15 cellular contexts compared by ENCODE assay signal in genomic region chr4:166045457-166045856, GRCh38.
DNase-seq lines count a peak whose midpoint lies in the region; ATAC-seq and TF ChIP-seq lines count a peak whose summit lies in the region.
"Had no signal": no experiment of that assay in that cellular context is flagged by ENCODE, and none has a peak within 500 bp of the region (broad histone marks: within the 10 kb centered on the region; RNA-seq: fewer than 3 reads in every experiment).

No MANE protein-coding gene starts in this region.

- no peak overlapping the region for H4K8ac ChIP-seq in trophoblast cell (ENCODE audit: low read depth, low read length)

- H3K79me1 ChIP-seq in trophoblast cell (ENCODE audit: low read length), result no peaks in the 10 kb centered on the region

- H3K27me3 ChIP-seq in KMS-11 (ENCODE audit: insufficient read depth, low read depth) (no peaks in the 10 kb centered on the region), trophoblast cell (ENCODE audit: insufficient read depth, low read length) (no peaks in the 10 kb centered on the region)
- H3K27me3 ChIP-seq: colonic mucosa, esophagus squamous epithelium had no signal

- peak overlapping the region; percentile 96 for H3K27ac ChIP-seq in KMS-11
- H3K27ac ChIP-seq in trophoblast cell (ENCODE audit: low read depth, low read length), result no peak overlapping the region
- H3K27ac ChIP-seq: colonic mucosa, esophagus squamous epithelium had no signal

- no peak overlapping the region for H3K4ac ChIP-seq in trophoblast cell (ENCODE audit: low read depth, low read length)

- H2BK5ac ChIP-seq in trophoblast cell (ENCODE audit: low read depth, low read length, poor library complexity), result no peak overlapping the region

- DNase-seq in activated naive CD4-positive, alpha-beta T cell treated with anti-CD3 and anti-CD28 coated beads, Interleukin-2, amount 50 U/mL, for 72 hours (ENCODE audit: low spot score in 2 of 2), result no peak
- DNase-seq in activated naive CD4-positive, alpha-beta T cell treated with anti-CD3 and anti-CD28 coated beads, Interleukin-2, amount 10 ng/mL, durations not matched to agents 7 days and 5 days, result no peak
- DNase-seq in putamen (ENCODE audit: low spot score), result peak; percentile 33
- no peak for DNase-seq in trophoblast cell
- no peak for DNase-seq in RKO (ENCODE audit: low spot score)
- DNase-seq in hepatic stellate cell (ENCODE audit: low spot score), result no peak
- DNase-seq: ACHN, colonic mucosa, esophagus squamous epithelium, NCI-H1417, NCI-H510A treated with DMSO at 0.1 percent for 48 hours, T1000 had no signal

- H3K27ac Mint-ChIP-seq in activated naive CD4-positive, alpha-beta T cell treated with anti-CD3 and anti-CD28 coated beads, Interleukin-2, amount 50 U/mL, for 72 hours, result no peak overlapping the region
- H3K27ac Mint-ChIP-seq in activated naive CD4-positive, alpha-beta T cell treated with anti-CD3 and anti-CD28 coated beads, Interleukin-2, amount 10 ng/mL, durations not matched to agents 7 days and 5 days, result no peak overlapping the region

- H4K91ac ChIP-seq in trophoblast cell (ENCODE audit: low read depth, low read length), result no peak overlapping the region

- H3K9ac ChIP-seq in KMS-11 (peak overlapping the region; percentile 85), trophoblast cell (ENCODE audit: low read length) (no peak overlapping the region)

- ATAC-seq in activated naive CD4-positive, alpha-beta T cell treated with anti-CD3 and anti-CD28 coated beads, Interleukin-2, amount 50 U/mL, for 72 hours, result peak; percentile 18 to 44
- ATAC-seq in GM21786 (IDR thresholded peaks at IDR 0.05; ENCODE audit: unreplicated experiment), result peak; percentile 65

- no peak overlapping the region for H3K4me3 Mint-ChIP-seq in activated naive CD4-positive, alpha-beta T cell treated with anti-CD3 and anti-CD28 coated beads, Interleukin-2, amount 10 ng/mL, durations not matched to agents 7 days and 5 days

- H3K9me3 ChIP-seq in trophoblast cell (ENCODE audit: insufficient read depth, low read depth, low read length), result no peaks in the 10 kb centered on the region
- H3K9me3 ChIP-seq: colonic mucosa, esophagus squamous epithelium had no signal

- H3K79me2 ChIP-seq in KMS-11 (ENCODE audit: insufficient read depth, low read depth), result peaks cover 40% of the 10 kb centered on the region
- H3K79me2 ChIP-seq in trophoblast cell (ENCODE audit: control insufficient read depth, insufficient read depth, low read length, poor library complexity), result no peaks in the 10 kb centered on the region

- no peak overlapping the region for H3K18ac ChIP-seq in trophoblast cell (ENCODE audit: low read length)

- H3K36me3 Mint-ChIP-seq in activated naive CD4-positive, alpha-beta T cell treated with anti-CD3 and anti-CD28 coated beads, Interleukin-2, amount 50 U/mL, for 72 hours, result no peaks in the 10 kb centered on the region
- H3K36me3 Mint-ChIP-seq in activated naive CD4-positive, alpha-beta T cell treated with anti-CD3 and anti-CD28 coated beads, Interleukin-2, amount 10 ng/mL, durations not matched to agents 7 days and 5 days, result no peaks in the 10 kb centered on the region

- H3K27me3 Mint-ChIP-seq in activated naive CD4-positive, alpha-beta T cell treated with anti-CD3 and anti-CD28 coated beads, Interleukin-2, amount 10 ng/mL, durations not matched to agents 7 days and 5 days, result no peaks in the 10 kb centered on the region

- H2AK5ac ChIP-seq in trophoblast cell (ENCODE audit: low read length), result no peak overlapping the region

- WGBS in trophoblast cell (ENCODE audit: extremely low coverage, insufficient coverage, insufficient read length), result no CpG with 5 or more reads among the region's 9 CpGs

- H3K14ac ChIP-seq in trophoblast cell (ENCODE audit: low read length), result no peak overlapping the region

- H2BK12ac ChIP-seq in trophoblast cell (ENCODE audit: low read length), result no peak overlapping the region

- H3K36me3 ChIP-seq in KMS-11 (ENCODE audit: insufficient read depth) (no peaks in the 10 kb centered on the region), trophoblast cell (ENCODE audit: control insufficient read depth in 1 of 2, insufficient read depth in 2 of 2, low read length in 2 of 2) (no peaks in the 10 kb centered on the region)
- H3K36me3 ChIP-seq: colonic mucosa, esophagus squamous epithelium had no signal

- no peak overlapping the region for H2BK120ac ChIP-seq in trophoblast cell (ENCODE audit: insufficient read depth, low read length, poor library complexity)

- H2AFZ ChIP-seq in KMS-11 (ENCODE audit: low read depth), result no peak overlapping the region
- H2AFZ ChIP-seq in trophoblast cell (ENCODE audit: insufficient read depth, low read length, poor library complexity), result no peak overlapping the region

- H3K4me1 ChIP-seq in KMS-11 (ENCODE audit: low read depth, poor library complexity, severe bottlenecking) (peaks cover 68% of the 10 kb centered on the region), trophoblast cell (ENCODE audit: control insufficient read depth in 1 of 2, insufficient read depth in 2 of 2, low read length in 2 of 2) (no peaks in the 10 kb centered on the region)
- H3K4me1 ChIP-seq: colonic mucosa had no signal

- H4K12ac ChIP-seq in trophoblast cell (ENCODE audit: low read depth, low read length), result no peak overlapping the region

- CTCF ChIA-PET in activated naive CD4-positive, alpha-beta T cell treated with anti-CD3 and anti-CD28 coated beads, Interleukin-2, amount 10 ng/mL, durations not matched to agents 7 days and 5 days (lab: Charles Lee), result no interaction called here

- no peak overlapping the region for H3K23ac ChIP-seq in trophoblast cell (ENCODE audit: low read length)

- no peaks in the 10 kb centered on the region for H4K20me1 ChIP-seq in KMS-11 (ENCODE audit: insufficient read depth)

- peak overlapping the region; percentile 97 for H3K4me2 ChIP-seq in KMS-11
- no peak overlapping the region for H3K4me2 ChIP-seq in trophoblast cell (ENCODE audit: low read length)

- H3K4me3 ChIP-seq in KMS-11 (IDR thresholded peaks at IDR 0.05; ENCODE audit: insufficient read depth, low read depth, low read length) (no peak overlapping the region), trophoblast cell (ENCODE audit: low read depth, low read length) (no peak overlapping the region)
- H3K4me3 ChIP-seq: colonic mucosa, esophagus squamous epithelium, lung had no signal

- TF ChIP-seq CTCF in KMS-11 (conservative IDR thresholded peaks at IDR 0.05; ENCODE audit: low read depth, low read length), result no peak

- peaks cover 0 to 9% of the 10 kb centered on the region in 2 donors for H3K9me3 Mint-ChIP-seq in activated naive CD4-positive, alpha-beta T cell treated with anti-CD3 and anti-CD28 coated beads, Interleukin-2, amount 50 U/mL, for 72 hours
- no peaks in the 10 kb centered on the region for H3K9me3 Mint-ChIP-seq in activated naive CD4-positive, alpha-beta T cell treated with anti-CD3 and anti-CD28 coated beads, Interleukin-2, amount 10 ng/mL, durations not matched to agents 7 days and 5 days

- H3K4me1 Mint-ChIP-seq in activated naive CD4-positive, alpha-beta T cell treated with anti-CD3 and anti-CD28 coated beads, Interleukin-2, amount 10 ng/mL, durations not matched to agents 7 days and 5 days, result no peaks in the 10 kb centered on the region
